ENCODE assay signal across 14 cellular contexts in genomic region chr1:12201343-12202189, GRCh38. TPM values are rescaled to one million over a fixed set of nuclear protein-coding genes. Genes with fewer than 3 reads are reported as not detected.
DNase-seq lines count a peak whose midpoint lies in the region; ATAC-seq and TF ChIP-seq lines count a peak whose summit lies in the region.
"Had no signal": no experiment of that assay in that cellular context is flagged by ENCODE, and none has a peak within 500 bp of the region (broad histone marks: within the 10 kb centered on the region; RNA-seq: fewer than 3 reads in every experiment).

No MANE protein-coding gene starts in this region.

- H3K9me3 Mint-ChIP-seq in CD8-positive, alpha-beta T cell: no peaks in the 10 kb centered on the region
- no peaks in the 10 kb centered on the region for H3K9me3 Mint-ChIP-seq in activated CD4-positive, alpha-beta memory T cell treated with anti-CD3 and anti-CD28 coated beads, Interleukin-2, amount 10 ng/mL, durations not matched to agents 7 days and 5 days
- no peaks in the 10 kb centered on the region for H3K9me3 Mint-ChIP-seq in naive thymus-derived CD8-positive, alpha-beta T cell

- no peak overlapping the region for H3K4me3 ChIP-seq in CD8-positive, alpha-beta T cell (ENCODE audit: low read depth, low read length)
- no peak overlapping the region for H3K4me3 ChIP-seq in PC-9
- H3K4me3 ChIP-seq: coronary artery, testis had no signal

- no TSS peak for BruUV-seq in PC-9 (replicated peaks; lab: Mats Ljungman, UMichigan)

- TF ChIP-seq CTCF in CD8-positive, alpha-beta T cell (IDR thresholded peaks at IDR 0.05): no peak
- no peak for TF ChIP-seq CTCF in PC-9 (conservative IDR thresholded peaks at IDR 0.05)

- H3K9me2 ChIP-seq in PC-9 (ENCODE audit: insufficient read depth): no peaks in the 10 kb centered on the region

- H3K27ac Mint-ChIP-seq in CD8-positive, alpha-beta T cell: peak overlapping the region; percentile 78
- peak overlapping the region; percentile 40 for H3K27ac Mint-ChIP-seq in activated CD4-positive, alpha-beta memory T cell treated with anti-CD3 and anti-CD28 coated beads, Interleukin-2, amount 10 ng/mL, durations not matched to agents 7 days and 5 days
- H3K27ac Mint-ChIP-seq in naive thymus-derived CD8-positive, alpha-beta T cell: peak overlapping the region in 7 of 10 donors; percentile 5 to 85 (median 56)

- H3K9me3 ChIP-seq in CD8-positive, alpha-beta T cell (ENCODE audit: low read length): no peaks in the 10 kb centered on the region
- H3K9me3 ChIP-seq in PC-9 (ENCODE audit: insufficient read depth, low read depth): no peaks in the 10 kb centered on the region
- H3K9me3 ChIP-seq: testis had no signal

- peaks cover 37% of the 10 kb centered on the region for H3K4me1 ChIP-seq in CD8-positive, alpha-beta T cell (ENCODE audit: insufficient read depth, low read length)
- no peaks in the 10 kb centered on the region for H3K4me1 ChIP-seq in PC-9 (replicated peaks; ENCODE audit: insufficient read depth)
- H3K4me1 ChIP-seq: testis had no signal

- intact Hi-C loops in CD8-positive, alpha-beta T cell (cut with DNase I, micrococcal nuclease): no loop called here
- intact Hi-C loops in PC-9 (cut with micrococcal nuclease; ENCODE audit: unreplicated experiment): loop anchor here (10.0 kb wide), 1 partner anchor 367 kb away; no protein-coding TSS in a partner anchor

- peaks cover 30% of the 10 kb centered on the region for H3K36me3 Mint-ChIP-seq in CD8-positive, alpha-beta T cell
- H3K36me3 Mint-ChIP-seq in activated CD4-positive, alpha-beta memory T cell treated with anti-CD3 and anti-CD28 coated beads, Interleukin-2, amount 10 ng/mL, durations not matched to agents 7 days and 5 days (ENCODE audit: low read depth): peaks cover 78% of the 10 kb centered on the region
- peaks cover 0 to 5% (median 0%) of the 10 kb centered on the region in 3 donors for H3K36me3 Mint-ChIP-seq in naive thymus-derived CD8-positive, alpha-beta T cell

- peak in 3 of 7 experiments; percentile 25 to 38 (median 31) for DNase-seq in CD8-positive, alpha-beta T cell
- no peak for DNase-seq in activated CD4-positive, alpha-beta memory T cell treated with anti-CD3 and anti-CD28 coated beads, Interleukin-2, amount 10 ng/mL, durations not matched to agents 7 days and 5 days
- DNase-seq in naive thymus-derived CD8-positive, alpha-beta T cell: peak in 1 of 10 donors; percentile 37
- DNase-seq in NK-92 (lab: John Stamatoyannopoulos, UW; ENCODE audit: unreplicated experiment) (no peak), PC-9 (no peak)
- DNase-seq: KG1; midbrain; NCI-H146; stimulated activated CD4-positive, alpha-beta T cell treated with anti-CD3 and anti-CD28 coated beads, Interleukin-4, amount 100 ng/mL, for 1 hour; testis had no signal

- peak; percentile 42 for ATAC-seq in CD8-positive, alpha-beta T cell
- ATAC-seq in GM18505 (IDR thresholded peaks at IDR 0.05; ENCODE audit: unreplicated experiment) (no peak), GM21528 (IDR thresholded peaks at IDR 0.05; ENCODE audit: low FRiP score, unreplicated experiment) (no peak)
- ATAC-seq in naive thymus-derived CD8-positive, alpha-beta T cell: no peak

- H3K4me3 Mint-ChIP-seq in CD8-positive, alpha-beta T cell: no peak overlapping the region
- H3K4me3 Mint-ChIP-seq in activated CD4-positive, alpha-beta memory T cell treated with anti-CD3 and anti-CD28 coated beads, Interleukin-2, amount 10 ng/mL, durations not matched to agents 7 days and 5 days: no peak overlapping the region
- H3K4me3 Mint-ChIP-seq in naive thymus-derived CD8-positive, alpha-beta T cell: peak overlapping the region in 2 of 10 donors; percentile 54 to 57

- H3K4me1 Mint-ChIP-seq in CD8-positive, alpha-beta T cell (ENCODE audit: low read depth): peaks cover 40% of the 10 kb centered on the region
- H3K4me1 Mint-ChIP-seq in activated CD4-positive, alpha-beta memory T cell treated with anti-CD3 and anti-CD28 coated beads, Interleukin-2, amount 10 ng/mL, durations not matched to agents 7 days and 5 days: peaks cover 59% of the 10 kb centered on the region
- H3K4me1 Mint-ChIP-seq in naive thymus-derived CD8-positive, alpha-beta T cell: peaks cover 11 to 47% (median 38%) of the 10 kb centered on the region in 4 donors

- no peaks in the 10 kb centered on the region for H3K79me2 ChIP-seq in PC-9 (ENCODE audit: low read depth)

- peak overlapping the region; percentile 30 for H3K27ac ChIP-seq in CD8-positive, alpha-beta T cell (ENCODE audit: low read depth, low read length)
- H3K27ac ChIP-seq in PC-9: no peak overlapping the region
- H3K27ac ChIP-seq: coronary artery, testis, VCaP had no signal

- POLR2A ChIA-PET in CD8-positive, alpha-beta T cell (lab: Charles Lee): interaction anchor here (1.6 kb wide), 1 partner anchor 24 kb away, joined by 5 read pairs; no protein-coding TSS in a partner anchor
- POLR2A ChIA-PET in activated CD4-positive, alpha-beta memory T cell treated with anti-CD3 and anti-CD28 coated beads, Interleukin-2, amount 10 ng/mL, durations not matched to agents 7 days and 5 days (lab: Charles Lee): interaction anchor here (0.7 to 2.3 kb wide), 6 partner anchors 9 to 80 kb away, joined by 3 to 8 read pairs (median 5); no protein-coding TSS in a partner anchor
- POLR2A ChIA-PET in naive thymus-derived CD8-positive, alpha-beta T cell (lab: Charles Lee): interaction anchor here (0.7 kb wide), 3 partner anchors 39 to 122 kb away, joined by 3 to 4 read pairs (median 4); no protein-coding TSS in a partner anchor
- POLR2A ChIA-PET in PC-9 (lab: Charles Lee; ENCODE audit: unreplicated experiment): interaction anchor here (0.6 kb wide), 1 partner anchor 42 kb away, joined by 4 read pairs; no protein-coding TSS in a partner anchor

- CTCF ChIA-PET in CD8-positive, alpha-beta T cell (lab: Charles Lee): interaction anchor here (29.3 kb wide), 1 partner anchor 79 kb away, joined by 674 read pairs; no protein-coding TSS in a partner anchor
- CTCF ChIA-PET in activated CD4-positive, alpha-beta memory T cell treated with anti-CD3 and anti-CD28 coated beads, Interleukin-2, amount 10 ng/mL, durations not matched to agents 7 days and 5 days (lab: Charles Lee): interaction anchor here (1.1 to 12.9 kb wide), 4 partner anchors 23 to 77 kb away, joined by 3 to 172 read pairs (median 4); no protein-coding TSS in a partner anchor
- CTCF ChIA-PET in PC-9 (lab: Charles Lee): no interaction called here

- peak; percentile 35 for TF ChIP-seq POLR2A in GM18505 (IDR thresholded peaks at IDR 0.05; ENCODE audit: borderline replicate concordance, extremely low read depth, insufficient read depth, insufficient read length)

- H4K20me1 ChIP-seq in PC-9 (ENCODE audit: insufficient read depth): no peaks in the 10 kb centered on the region

- no peak overlapping the region for H3K4me2 ChIP-seq in PC-9

- H3F3A ChIP-seq in PC-9 (ENCODE audit: insufficient read depth, low read depth): no peaks in the 10 kb centered on the region

- H3K36me3 ChIP-seq in CD8-positive, alpha-beta T cell (ENCODE audit: insufficient read depth, low read length): peaks cover 3% of the 10 kb centered on the region
- H3K36me3 ChIP-seq in PC-9 (ENCODE audit: low read depth): no peaks in the 10 kb centered on the region

- H2AFZ ChIP-seq in PC-9: no peak overlapping the region

- no peaks in the 10 kb centered on the region for H3K27me3 Mint-ChIP-seq in CD8-positive, alpha-beta T cell (ENCODE audit: low read depth)
- H3K27me3 Mint-ChIP-seq in activated CD4-positive, alpha-beta memory T cell treated with anti-CD3 and anti-CD28 coated beads, Interleukin-2, amount 10 ng/mL, durations not matched to agents 7 days and 5 days: no peaks in the 10 kb centered on the region
- no peaks in the 10 kb centered on the region for H3K27me3 Mint-ChIP-seq in naive thymus-derived CD8-positive, alpha-beta T cell

- H3K27me3 ChIP-seq in CD8-positive, alpha-beta T cell (ENCODE audit: insufficient read depth, low read length): no peaks in the 10 kb centered on the region
- no peaks in the 10 kb centered on the region for H3K27me3 ChIP-seq in PC-9 (ENCODE audit: insufficient read depth, low read depth)
- H3K27me3 ChIP-seq: testis had no signal

RNA-seq across cellular contexts. Expression of gene VPS13D, which starts 28.3 kb away (rescaled TPM):
- 10 to 100 TPM; 55.8 to 58.7 TPM for total RNA-seq in CD8-positive, alpha-beta T cell
- total RNA-seq in activated CD4-positive, alpha-beta memory T cell treated with anti-CD3 and anti-CD28 coated beads, Interleukin-2, amount 10 ng/mL, durations not matched to agents 7 days and 5 days: 10 to 100 TPM; 28.1 to 31.4 TPM
- total RNA-seq in naive thymus-derived CD8-positive, alpha-beta T cell: 10 to 100 TPM; 63.0 to 64.9 TPM
- polyA plus RNA-seq in naive thymus-derived CD8-positive, alpha-beta T cell: 1 to 10 TPM; 5.3 to 7.5 (median 5.4) TPM
- 31.1 and 36.2 TPM in 2 replicates for total RNA-seq in PC-9 (2021)

RNA-seq across cellular contexts. Expression of gene TNFRSF1B, which starts 34.8 kb away (rescaled TPM):
- total RNA-seq in CD8-positive, alpha-beta T cell: 100 to 1,000 TPM in 1 of 2 experiments, 10 to 100 TPM in 1; 82.6 to 100 TPM
- total RNA-seq in activated CD4-positive, alpha-beta memory T cell treated with anti-CD3 and anti-CD28 coated beads, Interleukin-2, amount 10 ng/mL, durations not matched to agents 7 days and 5 days: 100 to 1,000 TPM; 434 to 447 TPM
- 10 to 100 TPM; 16.5 to 18.4 TPM for total RNA-seq in naive thymus-derived CD8-positive, alpha-beta T cell
- polyA plus RNA-seq in naive thymus-derived CD8-positive, alpha-beta T cell: 10 to 100 TPM; 19.7 to 64.6 (median 21.8) TPM
- 2.7 and 3.3 TPM in 2 replicates for total RNA-seq in PC-9 (2021)

Comparison
In these comparisons a context has a peak if more than half of its experiments do, and no peak if none do; other contexts are left out.
1. RNA of gene TNFRSF1B, which starts 34.8 kb away (total RNA-seq): 434 to 447 TPM in activated CD4-positive, alpha-beta memory T cell treated with anti-CD3 and anti-CD28 coated beads, Interleukin-2, amount 10 ng/mL, durations not matched to agents 7 days and 5 days and 82.6 to 100 TPM in CD8-positive, alpha-beta T cell; 16.5 to 18.4 TPM in naive thymus-derived CD8-positive, alpha-beta T cell and 2.7 to 3.3 TPM in PC-9; every median in the first group is over 4 times any median in the second.
2. Peak in every context shown above with its lines, with median percentiles within 50 percentile points of each other: H3K27ac Mint-ChIP-seq.